Comparison of ENCODE assay signal across 14 cellular contexts in genomic region chr15:41691471-41691870, GRCh38. TPM values are rescaled to one million over a fixed set of nuclear protein-coding genes. Genes with fewer than 3 reads are reported as not detected.
DNase-seq lines count a peak whose midpoint lies in the region; ATAC-seq, FAIRE-seq and TF ChIP-seq lines count a peak whose summit lies in the region.
"Had no signal": no experiment of that assay in that cellular context is flagged by ENCODE, and none has a peak within 500 bp of the region (broad histone marks: within the 10 kb centered on the region; RNA-seq: fewer than 3 reads in every experiment).

No MANE protein-coding gene starts in this region.

- H3K9me3 Mint-ChIP-seq in activated naive CD4-positive, alpha-beta T cell treated with anti-CD3 and anti-CD28 coated beads, Interleukin-2, amount 50 U/mL, for 24 hours, result no peaks in the 10 kb centered on the region
- H3K9me3 Mint-ChIP-seq in WTC11, result no peaks in the 10 kb centered on the region

- peak overlapping the region; percentile 66 for H3K4me3 Mint-ChIP-seq in activated naive CD4-positive, alpha-beta T cell treated with anti-CD3 and anti-CD28 coated beads, Interleukin-2, amount 50 U/mL, for 24 hours
- no peak overlapping the region for H3K4me3 Mint-ChIP-seq in WTC11

- H3K9ac ChIP-seq in endothelial cell of umbilical vein (replicated peaks; ENCODE audit: extremely low read depth, insufficient read depth, low read length), result no peak overlapping the region

- no peaks in the 10 kb centered on the region for H3K27me3 ChIP-seq in endothelial cell of umbilical vein (ENCODE audit: control insufficient read depth in 2 of 2, insufficient read depth in 2 of 2, low read length in 2 of 2)
- no peaks in the 10 kb centered on the region for H3K27me3 ChIP-seq in hepatocyte

- ATAC-seq in WTC11, result no peak
- ATAC-seq in stimulated activated naive CD8-positive, alpha-beta T cell treated with anti-CD3 and anti-CD28 coated beads, Interleukin-15, Interleukin-2, amounts not matched to agents 100 U/mL and 50 U/mL, for 24 hours, result peak; percentile 53
- ATAC-seq: SK-N-SH treated with all-trans-retinoic acid at 6 μM for 48 hours had no signal

- no peak for DNase-seq in activated naive CD4-positive, alpha-beta T cell (lab: John Stamatoyannopoulos, UW)
- no peak for DNase-seq in WTC11 (ENCODE audit: low spot score)
- peak; percentile 74 for DNase-seq in endothelial cell of umbilical vein (ENCODE audit: low read depth, low spot score)
- DNase-seq in stimulated activated naive CD8-positive, alpha-beta T cell treated with anti-CD3 and anti-CD28 coated beads, Interleukin-15, Interleukin-2, amounts not matched to agents 100 U/mL and 50 U/mL, for 24 hours, result no peak
- DNase-seq in medulla oblongata (ENCODE audit: extremely low spot score), result no peak
- DNase-seq in LoVo (ENCODE audit: low spot score), result no peak
- no peak for DNase-seq in hepatocyte (ENCODE audit: low spot score)
- DNase-seq: caudate nucleus; NCI-H524 treated with DMSO at 0.1 percent for 48 hours; stimulated activated CD4-positive, alpha-beta T cell treated with anti-CD3 and anti-CD28 coated beads, Interleukin-1b, Interleukin-23, amount 100 ng/mL, for 48 hours had no signal

- H3K4me3 ChIP-seq in endothelial cell of umbilical vein (replicated peaks in 1 of 3; ENCODE audit: insufficient read depth in 1 of 3, low read depth in 1 of 3, low read length in 3 of 3) (no peak overlapping the region), hepatocyte (no peak overlapping the region)
- H3K4me3 ChIP-seq: HAP-1 had no signal

- TF ChIP-seq CTCF in WTC11 (IDR thresholded peaks at IDR 0.05) (no peak), endothelial cell of umbilical vein (IDR thresholded peaks at IDR 0.05; ENCODE audit: extremely low read depth in 1 of 2, insufficient read depth in 1 of 2, low read depth in 1 of 2, low read length in 2 of 2) (no peak), hepatocyte (IDR thresholded peaks at IDR 0.05; ENCODE audit: poor library complexity) (no peak)

- H3K36me3 Mint-ChIP-seq in activated naive CD4-positive, alpha-beta T cell treated with anti-CD3 and anti-CD28 coated beads, Interleukin-2, amount 50 U/mL, for 24 hours, result peaks cover 2% of the 10 kb centered on the region
- no peaks in the 10 kb centered on the region for H3K36me3 Mint-ChIP-seq in WTC11

- dilution Hi-C loops in endothelial cell of umbilical vein (cut with MboI; ENCODE audit: extremely low pct_ligation_motif_present, low sequenced_read_pairs), result no loop called here

- CTCF ChIA-PET in WTC11 (lab: Charles Lee), result interaction anchor here (1.2 kb wide), 1 partner anchor 213 kb away, joined by 5 read pairs; no protein-coding TSS in a partner anchor
- CTCF ChIA-PET in endothelial cell of umbilical vein (lab: Charles Lee), result interaction anchor here (1.4 to 1.6 kb wide), 2 partner anchors 10 to 19 kb away, joined by 3 to 4 read pairs; no protein-coding TSS in a partner anchor

- peaks cover 75% of the 10 kb centered on the region for H3K79me2 ChIP-seq in endothelial cell of umbilical vein (ENCODE audit: control insufficient read depth, insufficient read depth, low read length)
- H3K79me2 ChIP-seq in hepatocyte, result peaks cover 98% of the 10 kb centered on the region

- no peaks in the 10 kb centered on the region for H3K36me3 ChIP-seq in endothelial cell of umbilical vein (ENCODE audit: control insufficient read depth in 2 of 2, extremely low read depth in 1 of 2, insufficient read depth in 2 of 2, low read length in 2 of 2)
- no peaks in the 10 kb centered on the region for H3K36me3 ChIP-seq in hepatocyte (replicated peaks; ENCODE audit: insufficient read depth, low read depth)

- H3K27me3 Mint-ChIP-seq in activated naive CD4-positive, alpha-beta T cell treated with anti-CD3 and anti-CD28 coated beads, Interleukin-2, amount 50 U/mL, for 24 hours, result no peaks in the 10 kb centered on the region
- H3K27me3 Mint-ChIP-seq in WTC11 (ENCODE audit: low read depth), result no peaks in the 10 kb centered on the region

- BruUV-seq in endothelial cell of umbilical vein (replicated peaks; lab: Mats Ljungman, UMichigan), result no TSS peak

- no peaks in the 10 kb centered on the region for H3K9me2 ChIP-seq in hepatocyte (replicated peaks; ENCODE audit: insufficient read depth)

- H3K4me2 ChIP-seq in endothelial cell of umbilical vein (ENCODE audit: insufficient read depth, low read length), result no peak overlapping the region
- H3K4me2 ChIP-seq in hepatocyte, result no peak overlapping the region

- H4K20me1 ChIP-seq in endothelial cell of umbilical vein (replicated peaks; ENCODE audit: control insufficient read depth, extremely low read depth, insufficient read depth, low read length) (peaks cover 8% of the 10 kb centered on the region), hepatocyte (ENCODE audit: insufficient read depth, poor library complexity, severe bottlenecking) (peaks cover 46% of the 10 kb centered on the region)

- no peak for FAIRE-seq in endothelial cell of umbilical vein (lab: Jason Lieb, UNC)
- FAIRE-seq: frontal cortex had no signal

- intact Hi-C loops in endothelial cell of umbilical vein (cut with micrococcal nuclease), result loop anchor here (10.0 kb wide), 1 partner anchor 87 kb away; no protein-coding TSS in a partner anchor

- peaks cover 82% of the 10 kb centered on the region for H3K4me1 Mint-ChIP-seq in activated naive CD4-positive, alpha-beta T cell treated with anti-CD3 and anti-CD28 coated beads, Interleukin-2, amount 50 U/mL, for 24 hours
- H3K4me1 Mint-ChIP-seq in WTC11, result peaks cover 29% of the 10 kb centered on the region

- TF ChIP-seq POLR2A in endothelial cell of umbilical vein (IDR thresholded peaks at IDR 0.05; ENCODE audit: low read depth, low read length), result no peak

- WGBS in hepatocyte (ENCODE audit: low lambda C conversion rate, missing lambda C conversion rate), result 89% methylated on average over 2 of the region's 2 CpGs

- H3K9me3 ChIP-seq in endothelial cell of umbilical vein (replicated peaks; ENCODE audit: control insufficient read depth, insufficient read depth, low read length), result no peaks in the 10 kb centered on the region
- no peaks in the 10 kb centered on the region for H3K9me3 ChIP-seq in hepatocyte (ENCODE audit: low read depth)
- H3K9me3 ChIP-seq: HAP-1 had no signal

- no peak overlapping the region for H3K27ac ChIP-seq in endothelial cell of umbilical vein (ENCODE audit: insufficient read depth, low read depth, low read length)
- H3K27ac ChIP-seq in hepatocyte, result no peak overlapping the region

- H3K4me1 ChIP-seq in endothelial cell of umbilical vein (ENCODE audit: control insufficient read depth, extremely low read depth, insufficient read depth, low read length), result peaks cover 21% of the 10 kb centered on the region
- peaks cover 3% of the 10 kb centered on the region for H3K4me1 ChIP-seq in hepatocyte (ENCODE audit: insufficient read depth)

- H3K27ac Mint-ChIP-seq in activated naive CD4-positive, alpha-beta T cell treated with anti-CD3 and anti-CD28 coated beads, Interleukin-2, amount 50 U/mL, for 24 hours, result peak overlapping the region; percentile 88
- peak overlapping the region; percentile 27 for H3K27ac Mint-ChIP-seq in WTC11

- H2AFZ ChIP-seq in endothelial cell of umbilical vein (ENCODE audit: low read depth, low read length), result no peak overlapping the region
- H2AFZ ChIP-seq in hepatocyte, result no peak overlapping the region

- POLR2A ChIA-PET in WTC11 (lab: Charles Lee) (no interaction called here), endothelial cell of umbilical vein (lab: Charles Lee) (no interaction called here)

- no peaks in the 10 kb centered on the region for H3K9me1 ChIP-seq in endothelial cell of umbilical vein (replicated peaks; ENCODE audit: control insufficient read depth, extremely low read depth, insufficient read depth, low read length)

TF ChIP-seq in WTC11, 78 proteins besides CTCF, POLR2A, EP300 and RAD21:
- TF ChIP-seq, protein P1, sequence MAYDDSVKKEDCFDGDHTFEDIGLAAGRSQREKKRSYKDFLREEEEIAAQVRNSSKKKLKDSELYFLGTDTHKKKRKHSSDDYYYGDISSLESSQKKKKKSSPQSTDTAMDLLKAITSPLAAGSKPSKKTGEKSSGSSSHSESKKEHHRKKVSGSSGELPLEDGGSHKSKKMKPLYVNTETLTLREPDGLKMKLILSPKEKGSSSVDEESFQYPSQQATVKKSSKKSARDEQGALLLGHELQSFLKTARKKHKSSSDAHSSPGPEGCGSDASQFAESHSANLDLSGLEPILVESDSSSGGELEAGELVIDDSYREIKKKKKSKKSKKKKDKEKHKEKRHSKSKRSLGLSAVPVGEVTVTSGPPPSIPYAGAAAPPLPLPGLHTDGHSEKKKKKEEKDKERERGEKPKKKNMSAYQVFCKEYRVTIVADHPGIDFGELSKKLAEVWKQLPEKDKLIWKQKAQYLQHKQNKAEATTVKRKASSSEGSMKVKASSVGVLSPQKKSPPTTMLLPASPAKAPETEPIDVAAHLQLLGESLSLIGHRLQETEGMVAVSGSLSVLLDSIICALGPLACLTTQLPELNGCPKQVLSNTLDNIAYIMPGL (CRISPR knock-in tag; IDR thresholded peaks at IDR 0.05), result no peak

TF ChIP-seq in endothelial cell of umbilical vein, 7 proteins besides CTCF, POLR2A, EP300 and RAD21:
- TF ChIP-seq EZH2 (IDR thresholded peaks at IDR 0.05; ENCODE audit: borderline replicate concordance, low read depth, low read length, severe bottlenecking), result no peak
- no peak for TF ChIP-seq GATA2 (IDR thresholded peaks at IDR 0.05; ENCODE audit: insufficient read depth, insufficient read length, low read depth, low read length)
- no peak for TF ChIP-seq POLR2AphosphoS5 (IDR thresholded peaks at IDR 0.05; ENCODE audit: insufficient read depth, low read depth, low read length)
- TF ChIP-seq JUN (IDR thresholded peaks at IDR 0.05; ENCODE audit: borderline replicate concordance, insufficient read depth, insufficient read length, low read depth), result no peak
- no peak for TF ChIP-seq FOS (IDR thresholded peaks at IDR 0.05; ENCODE audit: borderline replicate concordance, insufficient read depth, low read length)
- TF ChIP-seq MAX (IDR thresholded peaks at IDR 0.05; ENCODE audit: insufficient read depth, insufficient read length), result no peak
- no peak for TF ChIP-seq MYC (IDR thresholded peaks at IDR 0.05; ENCODE audit: low read depth, low read length)

RNA-seq across cellular contexts. Expression of gene MGA, which starts 31.3 kb away (rescaled TPM):
- total RNA-seq in WTC11 (2021) (35.9 to 36.9 TPM (median 36.4 TPM) in 3 replicates), endothelial cell of umbilical vein (34.0 and 36.5 TPM in 2 replicates), hepatocyte (35.0 and 39.6 TPM in 2 replicates)
- polyA plus RNA-seq in endothelial cell of umbilical vein (3.6 and 4.1 TPM in 2 replicates), hepatocyte (10.9 and 11.7 TPM in 2 replicates)
- 3.2 and 3.5 TPM in 2 replicates for polyA plus RNA-seq in endothelial cell of umbilical vein (2011; cell fraction: cytosol; rRNA removed)
- polyA plus RNA-seq in endothelial cell of umbilical vein (2011; cell fraction: nucleus; rRNA removed), result 16.1 and 18.4 TPM in 2 replicates
- 8.9 and 10.3 TPM in 2 replicates for polyA plus RNA-seq in endothelial cell of umbilical vein (2012)
- polyA minus RNA-seq in endothelial cell of umbilical vein, result 42.3 and 47.5 TPM in 2 replicates
- 56.9 TPM for polyA minus RNA-seq in endothelial cell of umbilical vein (2011; cell fraction: cytosol; rRNA and poly(A)+ RNA removed)
- 61.3 and 88.2 TPM in 2 replicates for polyA minus RNA-seq in endothelial cell of umbilical vein (2011; cell fraction: nucleus; rRNA and poly(A)+ RNA removed)
